Comparison of ENCODE assay signal across 26 cellular contexts in genomic region chr20:61605283-61605682, GRCh38.
DNase-seq lines count a peak whose midpoint lies in the region; ATAC-seq, FAIRE-seq and TF ChIP-seq lines count a peak whose summit lies in the region.
"Had no signal": no experiment of that assay in that cellular context is flagged by ENCODE, and none has a peak within 500 bp of the region (broad histone marks: within the 10 kb centered on the region; RNA-seq: fewer than 3 reads in every experiment).

No MANE protein-coding gene starts in this region.

- H3K9ac ChIP-seq in HepG2 (ENCODE audit: insufficient read depth, low read depth, low read length) (no peak overlapping the region), neural progenitor cell (no peak overlapping the region)
- H3K9ac ChIP-seq: BLaER1 had no signal

- H2AFZ ChIP-seq in HepG2 (ENCODE audit: low read length) (no peak overlapping the region), neural progenitor cell (replicated peaks) (no peak overlapping the region)

- no TSS peak for BruUV-seq in HepG2 (replicated peaks; lab: Mats Ljungman, UMichigan)

- CTCF ChIA-PET in HepG2 (lab: Yijun Ruan, JAX; ENCODE audit: low intra/inter-chr PET ratio, low total read pairs) = no interaction called here

- peaks cover 11% of the 10 kb centered on the region for H3K27me3 Mint-ChIP-seq in neural progenitor cell (ENCODE audit: insufficient read depth, low read depth)
- H3K27me3 Mint-ChIP-seq: CD4-positive, alpha-beta memory T cell; CD4-positive, CD25-positive, alpha-beta regulatory T cell had no signal

- in situ Hi-C loops in HepG2 (cut with HindIII; ENCODE audit: extremely low pct_ligation_motif_present, low pct_unique_long_range_greater_than_20kb) = no loop called here

- H3K27me3 ChIP-seq in HepG2 (ENCODE audit: control insufficient read depth in 1 of 2, insufficient read depth in 2 of 2, low read length in 2 of 2) (peaks cover 2 to 25% of the 10 kb centered on the region in 2 experiments), right lobe of liver (no peaks in the 10 kb centered on the region), neural progenitor cell (no peaks in the 10 kb centered on the region)
- H3K27me3 ChIP-seq: BE2C, BLaER1 had no signal

- no peak for TF ChIP-seq POLR2A in HepG2 (IDR thresholded peaks at IDR 0.05; ENCODE audit: insufficient read depth in 1 of 2, low read depth in 2 of 2, low read length in 2 of 2)
- no peak for TF ChIP-seq POLR2A in right lobe of liver (IDR thresholded peaks at IDR 0.05)

- H3K79me2 ChIP-seq in HepG2 (ENCODE audit: insufficient read depth, low read length) (no peaks in the 10 kb centered on the region), neural progenitor cell (ENCODE audit: low read depth) (no peaks in the 10 kb centered on the region)

- H3K27ac ChIP-seq in HepG2 (ENCODE audit: extremely low read length, insufficient read depth, low read length) (no peak overlapping the region), right lobe of liver (no peak overlapping the region), neural progenitor cell (no peak overlapping the region)
- H3K27ac ChIP-seq: BLaER1 had no signal

- H3F3A ChIP-seq in neural progenitor cell (ENCODE audit: low read depth) = no peaks in the 10 kb centered on the region

- no peaks in the 10 kb centered on the region for H3K4me1 ChIP-seq in HepG2 (ENCODE audit: insufficient read depth, low read length)
- H3K4me1 ChIP-seq in right lobe of liver = no peaks in the 10 kb centered on the region
- H3K4me1 ChIP-seq in neural progenitor cell = no peaks in the 10 kb centered on the region
- H3K4me1 ChIP-seq: BE2C had no signal

- H3K27ac Mint-ChIP-seq in neural progenitor cell = peak overlapping the region; percentile 4
- H3K27ac Mint-ChIP-seq: CD8-positive, alpha-beta memory T cell had no signal

- H3K9me3 ChIP-seq in HepG2 (ENCODE audit: low read length) = no peaks in the 10 kb centered on the region
- no peaks in the 10 kb centered on the region for H3K9me3 ChIP-seq in right lobe of liver
- H3K9me3 ChIP-seq in neural progenitor cell (ENCODE audit: low read depth) = no peaks in the 10 kb centered on the region
- H3K9me3 ChIP-seq: BE2C had no signal

- H3K4me3 ChIP-seq in HepG2 (replicated peaks in 1 of 3; ENCODE audit: insufficient read depth in 1 of 3, low read depth in 2 of 3, low read length in 3 of 3) = no peak overlapping the region
- H3K4me3 ChIP-seq in right lobe of liver = no peak overlapping the region
- H3K4me3 ChIP-seq in neural progenitor cell = no peak overlapping the region
- H3K4me3 ChIP-seq: BLaER1, GM12878 had no signal

- no peaks in the 10 kb centered on the region for H3K36me3 ChIP-seq in HepG2 (replicated peaks in 1 of 2; ENCODE audit: control insufficient read depth in 1 of 2, insufficient read depth in 2 of 2, low read length in 2 of 2)
- no peaks in the 10 kb centered on the region for H3K36me3 ChIP-seq in right lobe of liver
- no peaks in the 10 kb centered on the region for H3K36me3 ChIP-seq in neural progenitor cell
- H3K36me3 ChIP-seq: BE2C, BLaER1 had no signal

- no peak for DNase-seq in HepG2 (ENCODE audit: low spot score)
- DNase-seq in right lobe of liver = no peak
- no peak for DNase-seq in neural progenitor cell (ENCODE audit: low spot score)
- no peak for DNase-seq in EL
- DNase-seq: 8988T; ACHN; BE2C; C1 segment of cervical spinal cord; CD4-positive, alpha-beta memory T cell; CD4-positive, CD25-positive, alpha-beta regulatory T cell; CD8-positive, alpha-beta memory T cell; COR-L47; DMS 273 treated with DMSO at 0.1 percent for 48 hours; DMS153; DMS53; DMS79; DND-41; GF-D8 had no signal

- ATAC-seq in HepG2 (no peak), right lobe of liver (no peak), HG03460 (IDR thresholded peaks at IDR 0.05; ENCODE audit: unreplicated experiment) (no peak)
- ATAC-seq: GM12878 had no signal

- H3K4me2 ChIP-seq in HepG2 (ENCODE audit: low read depth, low read length) (no peak overlapping the region), neural progenitor cell (no peak overlapping the region)
- H3K4me2 ChIP-seq: BLaER1 had no signal

- no peak for TF ChIP-seq RAD21 in HepG2 (CRISPR knock-in tag; IDR thresholded peaks at IDR 0.05)

- no peak for TF ChIP-seq CTCF in HepG2 (CRISPR knock-in tag; IDR thresholded peaks at IDR 0.05)
- no peak for TF ChIP-seq CTCF in right lobe of liver (IDR thresholded peaks at IDR 0.05)
- TF ChIP-seq CTCF in neural progenitor cell (IDR thresholded peaks at IDR 0.05) = no peak

- intact Hi-C loops in HepG2 (cut with micrococcal nuclease; ENCODE audit: unreplicated experiment) = no loop called here
- intact Hi-C loops in right lobe of liver (cut with DNase I) = no loop called here

- FAIRE-seq in HepG2 (lab: Jason Lieb, UNC) = no peak
- FAIRE-seq: A204.1, G401.6, GM12878, GM12892, GM18507 had no signal

- POLR2A ChIA-PET in HepG2 (lab: Yijun Ruan, JAX) = no interaction called here

- peaks cover 17% of the 10 kb centered on the region for H3K9me3 Mint-ChIP-seq in neural progenitor cell

- H3K4me1 Mint-ChIP-seq in neural progenitor cell = peaks cover 3% of the 10 kb centered on the region
- H3K4me1 Mint-ChIP-seq: CD14-positive monocyte; CD4-positive, alpha-beta memory T cell; CD4-positive, CD25-positive, alpha-beta regulatory T cell; CD8-positive, alpha-beta memory T cell had no signal

- H3K4me3 Mint-ChIP-seq in neural progenitor cell = no peak overlapping the region
- H3K4me3 Mint-ChIP-seq: CD14-positive monocyte; CD4-positive, alpha-beta memory T cell; CD4-positive, CD25-positive, alpha-beta regulatory T cell; CD8-positive, alpha-beta memory T cell had no signal

- H3K36me3 Mint-ChIP-seq in neural progenitor cell = peaks cover 5% of the 10 kb centered on the region
- H3K36me3 Mint-ChIP-seq: CD14-positive monocyte; CD4-positive, alpha-beta memory T cell; CD4-positive, CD25-positive, alpha-beta regulatory T cell; CD8-positive, alpha-beta memory T cell had no signal

- TF ChIP-seq EP300 in HepG2 (IDR thresholded peaks at IDR 0.05; ENCODE audit: low read depth in 2 of 2, low read length in 2 of 2) (no peak), HepG2 (CRISPR knock-in tag; IDR thresholded peaks at IDR 0.05; ENCODE audit: borderline replicate concordance) (no peak)

- H4K20me1 ChIP-seq in HepG2 (ENCODE audit: insufficient read depth, low read length) (peaks cover 7% of the 10 kb centered on the region; the same call in 1 of the 2 replicates), neural progenitor cell (ENCODE audit: low read depth) (peaks cover 4% of the 10 kb centered on the region)

TF ChIP-seq in HepG2, 621 proteins besides CTCF, POLR2A, EP300 and RAD21 (continues in another document):
- TF ChIP-seq SPEN (CRISPR knock-in tag; IDR thresholded peaks at IDR 0.05; ENCODE audit: low read depth) (no peak), ZNF10 (CRISPR knock-in tag; IDR thresholded peaks at IDR 0.05; ENCODE audit: borderline replicate concordance, low read depth) (no peak), ZNF652 (CRISPR knock-in tag; IDR thresholded peaks at IDR 0.05; ENCODE audit: borderline replicate concordance, low read depth) (no peak), ZNF672 (CRISPR knock-in tag; IDR thresholded peaks at IDR 0.05) (no peak), HMGXB3 (CRISPR knock-in tag; IDR thresholded peaks at IDR 0.05; ENCODE audit: borderline replicate concordance) (no peak), IKZF1 (IDR thresholded peaks at IDR 0.05) (peak; percentile 57; the same call in 1 of the 2 replicates), TP53 (CRISPR knock-in tag; conservative IDR thresholded peaks at IDR 0.05) (no peak), HINFP (CRISPR knock-in tag; IDR thresholded peaks at IDR 0.05; ENCODE audit: low read depth) (no peak), REL (CRISPR knock-in tag; conservative IDR thresholded peaks at IDR 0.05) (no peak), ZNF432 (CRISPR knock-in tag; IDR thresholded peaks at IDR 0.05; ENCODE audit: borderline replicate concordance) (no peak)
